Comparison of ENCODE assay signal across 2 cellular contexts in the genomic region with DNA sequence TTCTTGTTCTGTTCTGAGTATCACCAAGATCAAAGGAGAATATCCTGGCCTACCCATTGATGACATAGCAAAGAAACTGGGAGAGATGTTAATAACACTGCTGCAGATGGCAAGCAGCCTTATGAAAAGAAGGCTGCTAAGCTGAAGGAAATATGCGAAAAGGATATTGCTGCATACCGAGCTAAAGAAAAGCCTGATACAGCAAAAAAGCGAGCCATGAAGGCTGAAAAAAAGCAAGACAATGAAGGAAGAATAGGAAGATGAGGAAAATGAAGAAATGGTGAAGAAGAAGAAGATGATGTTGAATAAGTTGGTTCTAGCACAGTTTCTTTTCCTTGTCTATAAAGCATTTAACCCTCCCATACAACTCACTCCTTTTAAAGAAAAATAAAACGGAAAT.
A peak's percentile ranks its signal among the peaks of the same experiment; 100 is the strongest.
TF ChIP-seq lines count a peak whose summit lies in the region.

No MANE protein-coding gene starts in this region.

TF ChIP-seq in GM23338, 12 proteins besides CTCF, POLR2A, EP300 and RAD21 (continues in another document):
- TF ChIP-seq, protein P1, sequence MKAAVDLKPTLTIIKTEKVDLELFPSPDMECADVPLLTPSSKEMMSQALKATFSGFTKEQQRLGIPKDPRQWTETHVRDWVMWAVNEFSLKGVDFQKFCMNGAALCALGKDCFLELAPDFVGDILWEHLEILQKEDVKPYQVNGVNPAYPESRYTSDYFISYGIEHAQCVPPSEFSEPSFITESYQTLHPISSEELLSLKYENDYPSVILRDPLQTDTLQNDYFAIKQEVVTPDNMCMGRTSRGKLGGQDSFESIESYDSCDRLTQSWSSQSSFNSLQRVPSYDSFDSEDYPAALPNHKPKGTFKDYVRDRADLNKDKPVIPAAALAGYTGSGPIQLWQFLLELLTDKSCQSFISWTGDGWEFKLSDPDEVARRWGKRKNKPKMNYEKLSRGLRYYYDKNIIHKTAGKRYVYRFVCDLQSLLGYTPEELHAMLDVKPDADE (IDR thresholded peaks at IDR 0.05), result no peak
- TF ChIP-seq CREB1 (CRISPR knock-in tag; IDR thresholded peaks at IDR 0.05; ENCODE audit: low read depth) (no peak), POLR2AphosphoS5 (IDR thresholded peaks at IDR 0.05; ENCODE audit: low read depth) (no peak), NANOG (IDR thresholded peaks at IDR 0.05; ENCODE audit: borderline replicate concordance) (no peak), ZNF331 (CRISPR knock-in tag; IDR thresholded peaks at IDR 0.05; ENCODE audit: low read depth) (no peak), JUNB (IDR thresholded peaks at IDR 0.05; ENCODE audit: unreplicated experiment) (no peak), EZH2phosphoT487 (IDR thresholded peaks at IDR 0.05; ENCODE audit: unreplicated experiment) (no peak), ZNF114 (CRISPR knock-in tag; IDR thresholded peaks at IDR 0.05) (no peak)
- TF ChIP-seq, protein P2, sequence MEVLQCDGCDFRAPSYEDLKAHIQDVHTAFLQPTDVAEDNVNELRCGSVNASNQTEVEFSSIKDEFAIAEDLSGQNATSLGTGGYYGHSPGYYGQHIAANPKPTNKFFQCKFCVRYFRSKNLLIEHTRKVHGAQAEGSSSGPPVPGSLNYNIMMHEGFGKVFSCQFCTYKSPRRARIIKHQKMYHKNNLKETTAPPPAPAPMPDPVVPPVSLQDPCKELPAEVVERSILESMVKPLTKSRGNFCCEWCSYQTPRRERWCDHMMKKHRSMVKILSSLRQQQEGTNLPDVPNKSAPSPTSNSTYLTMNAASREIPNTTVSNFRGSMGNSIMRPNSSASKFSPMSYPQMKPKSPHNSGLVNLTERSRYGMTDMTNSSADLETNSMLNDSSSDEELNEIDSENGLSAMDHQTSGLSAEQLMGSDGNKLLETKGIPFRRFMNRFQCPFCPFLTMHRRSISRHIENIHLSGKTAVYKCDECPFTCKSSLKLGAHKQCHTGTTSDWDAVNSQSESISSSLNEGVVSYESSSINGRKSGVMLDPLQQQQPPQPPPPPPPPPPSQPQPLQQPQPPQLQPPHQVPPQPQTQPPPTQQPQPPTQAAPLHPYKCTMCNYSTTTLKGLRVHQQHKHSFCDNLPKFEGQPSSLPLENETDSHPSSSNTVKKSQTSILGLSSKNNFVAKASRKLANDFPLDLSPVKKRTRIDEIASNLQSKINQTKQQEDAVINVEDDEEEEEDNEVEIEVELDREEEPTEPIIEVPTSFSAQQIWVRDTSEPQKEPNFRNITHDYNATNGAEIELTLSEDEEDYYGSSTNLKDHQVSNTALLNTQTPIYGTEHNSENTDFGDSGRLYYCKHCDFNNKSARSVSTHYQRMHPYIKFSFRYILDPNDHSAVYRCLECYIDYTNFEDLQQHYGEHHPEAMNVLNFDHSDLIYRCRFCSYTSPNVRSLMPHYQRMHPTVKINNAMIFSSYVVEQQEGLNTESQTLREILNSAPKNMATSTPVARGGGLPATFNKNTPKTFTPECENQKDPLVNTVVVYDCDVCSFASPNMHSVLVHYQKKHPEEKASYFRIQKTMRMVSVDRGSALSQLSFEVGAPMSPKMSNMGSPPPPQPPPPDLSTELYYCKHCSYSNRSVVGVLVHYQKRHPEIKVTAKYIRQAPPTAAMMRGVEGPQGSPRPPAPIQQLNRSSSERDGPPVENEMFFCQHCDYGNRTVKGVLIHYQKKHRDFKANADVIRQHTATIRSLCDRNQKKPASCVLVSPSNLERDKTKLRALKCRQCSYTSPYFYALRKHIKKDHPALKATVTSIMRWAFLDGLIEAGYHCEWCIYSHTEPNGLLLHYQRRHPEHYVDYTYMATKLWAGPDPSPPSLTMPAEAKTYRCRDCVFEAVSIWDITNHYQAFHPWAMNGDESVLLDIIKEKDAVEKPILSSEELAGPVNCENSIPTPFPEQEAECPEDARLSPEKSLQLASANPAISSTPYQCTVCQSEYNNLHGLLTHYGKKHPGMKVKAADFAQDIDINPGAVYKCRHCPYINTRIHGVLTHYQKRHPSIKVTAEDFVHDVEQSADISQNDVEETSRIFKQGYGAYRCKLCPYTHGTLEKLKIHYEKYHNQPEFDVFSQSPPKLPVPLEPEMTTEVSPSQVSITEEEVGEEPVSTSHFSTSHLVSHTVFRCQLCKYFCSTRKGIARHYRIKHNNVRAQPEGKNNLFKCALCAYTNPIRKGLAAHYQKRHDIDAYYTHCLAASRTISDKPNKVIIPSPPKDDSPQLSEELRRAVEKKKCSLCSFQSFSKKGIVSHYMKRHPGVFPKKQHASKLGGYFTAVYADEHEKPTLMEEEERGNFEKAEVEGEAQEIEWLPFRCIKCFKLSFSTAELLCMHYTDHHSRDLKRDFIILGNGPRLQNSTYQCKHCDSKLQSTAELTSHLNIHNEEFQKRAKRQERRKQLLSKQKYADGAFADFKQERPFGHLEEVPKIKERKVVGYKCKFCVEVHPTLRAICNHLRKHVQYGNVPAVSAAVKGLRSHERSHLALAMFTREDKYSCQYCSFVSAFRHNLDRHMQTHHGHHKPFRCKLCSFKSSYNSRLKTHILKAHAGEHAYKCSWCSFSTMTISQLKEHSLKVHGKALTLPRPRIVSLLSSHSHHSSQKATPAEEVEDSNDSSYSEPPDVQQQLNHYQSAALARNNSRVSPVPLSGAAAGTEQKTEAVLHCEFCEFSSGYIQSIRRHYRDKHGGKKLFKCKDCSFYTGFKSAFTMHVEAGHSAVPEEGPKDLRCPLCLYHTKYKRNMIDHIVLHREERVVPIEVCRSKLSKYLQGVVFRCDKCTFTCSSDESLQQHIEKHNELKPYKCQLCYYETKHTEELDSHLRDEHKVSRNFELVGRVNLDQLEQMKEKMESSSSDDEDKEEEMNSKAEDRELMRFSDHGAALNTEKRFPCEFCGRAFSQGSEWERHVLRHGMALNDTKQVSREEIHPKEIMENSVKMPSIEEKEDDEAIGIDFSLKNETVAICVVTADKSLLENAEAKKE (CRISPR knock-in tag; IDR thresholded peaks at IDR 0.05), result no peak
- TF ChIP-seq, protein P3, sequence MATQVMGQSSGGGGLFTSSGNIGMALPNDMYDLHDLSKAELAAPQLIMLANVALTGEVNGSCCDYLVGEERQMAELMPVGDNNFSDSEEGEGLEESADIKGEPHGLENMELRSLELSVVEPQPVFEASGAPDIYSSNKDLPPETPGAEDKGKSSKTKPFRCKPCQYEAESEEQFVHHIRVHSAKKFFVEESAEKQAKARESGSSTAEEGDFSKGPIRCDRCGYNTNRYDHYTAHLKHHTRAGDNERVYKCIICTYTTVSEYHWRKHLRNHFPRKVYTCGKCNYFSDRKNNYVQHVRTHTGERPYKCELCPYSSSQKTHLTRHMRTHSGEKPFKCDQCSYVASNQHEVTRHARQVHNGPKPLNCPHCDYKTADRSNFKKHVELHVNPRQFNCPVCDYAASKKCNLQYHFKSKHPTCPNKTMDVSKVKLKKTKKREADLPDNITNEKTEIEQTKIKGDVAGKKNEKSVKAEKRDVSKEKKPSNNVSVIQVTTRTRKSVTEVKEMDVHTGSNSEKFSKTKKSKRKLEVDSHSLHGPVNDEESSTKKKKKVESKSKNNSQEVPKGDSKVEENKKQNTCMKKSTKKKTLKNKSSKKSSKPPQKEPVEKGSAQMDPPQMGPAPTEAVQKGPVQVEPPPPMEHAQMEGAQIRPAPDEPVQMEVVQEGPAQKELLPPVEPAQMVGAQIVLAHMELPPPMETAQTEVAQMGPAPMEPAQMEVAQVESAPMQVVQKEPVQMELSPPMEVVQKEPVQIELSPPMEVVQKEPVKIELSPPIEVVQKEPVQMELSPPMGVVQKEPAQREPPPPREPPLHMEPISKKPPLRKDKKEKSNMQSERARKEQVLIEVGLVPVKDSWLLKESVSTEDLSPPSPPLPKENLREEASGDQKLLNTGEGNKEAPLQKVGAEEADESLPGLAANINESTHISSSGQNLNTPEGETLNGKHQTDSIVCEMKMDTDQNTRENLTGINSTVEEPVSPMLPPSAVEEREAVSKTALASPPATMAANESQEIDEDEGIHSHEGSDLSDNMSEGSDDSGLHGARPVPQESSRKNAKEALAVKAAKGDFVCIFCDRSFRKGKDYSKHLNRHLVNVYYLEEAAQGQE (IDR thresholded peaks at IDR 0.05; ENCODE audit: unreplicated experiment), result no peak

TF ChIP-seq in IMR-90, 13 proteins besides CTCF, POLR2A, EP300 and RAD21:
- TF ChIP-seq CHD1 (IDR thresholded peaks at IDR 0.05; ENCODE audit: low read depth, low read length) (no peak), RFX5 (IDR thresholded peaks at IDR 0.05; ENCODE audit: low read depth, low read length) (no peak), MAFK (IDR thresholded peaks at IDR 0.05; ENCODE audit: low read depth, low read length) (peak; percentile 70)
